Comparison of ENCODE assay signal across 19 cellular contexts in genomic region chr20:4045082-4045481, GRCh38.
"Had no signal": no experiment of that assay in that cellular context is flagged by ENCODE, and none has a peak within 500 bp of the region (broad histone marks: within the 10 kb centered on the region; RNA-seq: fewer than 3 reads in every experiment).

No MANE protein-coding gene starts in this region.

- H3K27me3 ChIP-seq: tibial artery had no signal

- H3K4me3 ChIP-seq: tibial artery had no signal

- DNase-seq: activated CD4-positive, alpha-beta T cell treated with anti-CD3 and anti-CD28 coated beads for 1 hour; activated gamma-delta T cell treated with Interleukin-2 at 50 U/mL for 16 hours; activated T-cell treated with anti-CD3 and anti-CD28 coated beads for 4 hours; anterior cingulate cortex; glutamatergic neuron; hippocampal formation; left ventricle myocardium superior; retina; stimulated activated CD4-positive, alpha-beta T cell treated with anti-CD3 and anti-CD28 coated beads, Interleukin-4, amount 100 ng/mL, for 24 hours; T-helper 2 cell; tibial artery; WERI-Rb-1 had no signal

- H3K36me3 ChIP-seq: tibial artery, WERI-Rb-1 had no signal

- FAIRE-seq: frontal cortex had no signal

- H3K4me3 Mint-ChIP-seq: activated naive CD4-positive, alpha-beta T cell treated with anti-CD3 and anti-CD28 coated beads, Interleukin-2, amount 50 U/mL, for 24 hours; brain; natural killer cell treated with Interleukin-12 subunit alpha and Interleukin-12 subunit beta and Interleukin-15 and Interleukin-18, amount 100 ng/mL, for 72 hours; stimulated activated naive CD8-positive, alpha-beta T cell treated with anti-CD3 and anti-CD28 coated beads, Interleukin-15, Interleukin-2, amounts not matched to agents 100 ng/mL and 50 ng/mL, for 24 hours had no signal

- H3K4me1 Mint-ChIP-seq: activated naive CD4-positive, alpha-beta T cell treated with anti-CD3 and anti-CD28 coated beads, Interleukin-2, amount 50 U/mL, for 24 hours; brain had no signal

- H3K36me3 Mint-ChIP-seq: brain; natural killer cell treated with Interleukin-12 subunit alpha and Interleukin-12 subunit beta and Interleukin-15 and Interleukin-18, amount 100 ng/mL, for 72 hours had no signal

- H3K27ac ChIP-seq: tibial artery, WERI-Rb-1 had no signal

- H3K9me3 ChIP-seq: tibial artery had no signal

- H3K27ac Mint-ChIP-seq: activated naive CD4-positive, alpha-beta T cell treated with anti-CD3 and anti-CD28 coated beads, Interleukin-2, amount 50 U/mL, for 24 hours; brain; natural killer cell treated with Interleukin-12 subunit alpha and Interleukin-12 subunit beta and Interleukin-15 and Interleukin-18, amount 100 ng/mL, for 72 hours; progenitor cell of endocrine pancreas; stimulated activated naive CD8-positive, alpha-beta T cell treated with anti-CD3 and anti-CD28 coated beads, Interleukin-15, Interleukin-2, amounts not matched to agents 100 ng/mL and 50 ng/mL, for 24 hours had no signal

- H3K27me3 Mint-ChIP-seq: activated naive CD4-positive, alpha-beta T cell treated with anti-CD3 and anti-CD28 coated beads, Interleukin-2, amount 50 U/mL, for 24 hours; natural killer cell treated with Interleukin-12 subunit alpha and Interleukin-12 subunit beta and Interleukin-15 and Interleukin-18, amount 100 ng/mL, for 72 hours; progenitor cell of endocrine pancreas; stimulated activated naive CD8-positive, alpha-beta T cell treated with anti-CD3 and anti-CD28 coated beads, Interleukin-15, Interleukin-2, amounts not matched to agents 100 ng/mL and 50 ng/mL, for 24 hours had no signal

- H3K9me3 Mint-ChIP-seq: activated naive CD4-positive, alpha-beta T cell treated with anti-CD3 and anti-CD28 coated beads, Interleukin-2, amount 50 U/mL, for 24 hours; natural killer cell treated with Interleukin-12 subunit alpha and Interleukin-12 subunit beta and Interleukin-15 and Interleukin-18, amount 100 ng/mL, for 72 hours; stimulated activated naive CD8-positive, alpha-beta T cell treated with anti-CD3 and anti-CD28 coated beads, Interleukin-15, Interleukin-2, amounts not matched to agents 100 ng/mL and 50 ng/mL, for 24 hours had no signal

- ATAC-seq: esophagus mucosa; left ventricle myocardium superior; natural killer cell treated with Interleukin-12 subunit alpha and Interleukin-12 subunit beta and Interleukin-15 and Interleukin-18, amount 100 ng/mL, for 72 hours had no signal
